ENCODE assay signal across 9 cellular contexts in the genomic region with DNA sequence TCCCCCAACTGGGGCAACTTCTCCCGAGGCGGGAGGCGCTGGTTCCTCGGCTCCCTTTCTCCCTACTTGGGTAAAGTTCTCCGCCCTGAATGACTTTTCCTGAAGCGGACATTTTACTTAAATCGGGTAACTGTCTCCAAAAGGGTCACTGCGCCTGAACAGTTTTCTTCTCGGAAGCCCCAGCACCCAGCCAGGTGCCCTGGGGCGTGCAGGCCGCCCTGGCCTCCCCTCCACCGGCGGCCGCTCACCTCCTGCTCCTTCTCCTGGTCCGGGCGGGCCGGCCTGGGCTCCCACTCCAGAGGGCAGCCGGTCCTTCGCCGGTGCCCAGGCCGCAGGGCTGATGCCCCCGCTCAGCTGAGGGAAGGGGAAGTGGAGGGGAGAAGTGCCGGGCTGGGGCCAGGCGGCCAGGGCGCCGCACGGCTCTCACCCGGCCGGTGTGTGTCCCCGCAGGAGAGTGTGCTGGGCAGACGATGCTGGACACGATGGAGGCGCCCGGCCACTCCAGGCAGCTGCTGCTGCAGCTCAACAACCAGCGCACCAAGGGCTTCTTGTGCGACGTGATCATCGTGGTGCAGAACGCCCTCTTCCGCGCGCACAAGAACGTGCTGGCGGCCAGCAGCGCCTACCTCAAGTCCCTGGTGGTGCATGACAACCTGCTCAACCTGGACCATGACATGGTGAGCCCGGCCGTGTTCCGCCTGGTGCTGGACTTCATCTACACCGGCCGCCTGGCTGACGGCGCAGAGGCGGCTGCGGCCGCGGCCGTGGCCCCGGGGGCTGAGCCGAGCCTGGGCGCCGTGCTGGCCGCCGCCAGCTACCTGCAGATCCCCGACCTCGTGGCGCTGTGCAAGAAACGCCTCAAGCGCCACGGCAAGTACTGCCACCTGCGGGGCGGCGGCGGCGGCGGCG. TPM values are rescaled to one million over a fixed set of nuclear protein-coding genes. Genes with fewer than 3 reads are reported as not detected.
DNase-seq lines count a peak whose midpoint lies in the region; ATAC-seq and TF ChIP-seq lines count a peak whose summit lies in the region.
"Had no signal": no experiment of that assay in that cellular context is flagged by ENCODE, and none has a peak within 500 bp of the region (broad histone marks: within the 10 kb centered on the region; RNA-seq: fewer than 3 reads in every experiment).

No MANE protein-coding gene starts in this region.

- peak overlapping the region; percentile 61 for H3K27ac Mint-ChIP-seq in CD4-positive, alpha-beta T cell
- H3K27ac Mint-ChIP-seq in chondrocyte (ENCODE audit: unreplicated experiment) = no peak overlapping the region

- H3K36me3 Mint-ChIP-seq in CD4-positive, alpha-beta T cell (ENCODE audit: low read depth) = peaks cover 15% of the 10 kb centered on the region
- H3K36me3 Mint-ChIP-seq in chondrocyte (ENCODE audit: low read depth) = peaks cover 2% of the 10 kb centered on the region

- H4K20me1 ChIP-seq in OCI-LY3 (ENCODE audit: insufficient read depth, low read length) = no peaks in the 10 kb centered on the region

- peak overlapping the region; percentile 77 for H3K4me2 ChIP-seq in OCI-LY3 (ENCODE audit: low read length)

- no peak overlapping the region for H3K9ac ChIP-seq in OCI-LY3 (ENCODE audit: low read length)

- no peaks in the 10 kb centered on the region for H3K9me3 Mint-ChIP-seq in CD4-positive, alpha-beta T cell
- H3K9me3 Mint-ChIP-seq in chondrocyte (ENCODE audit: low read depth) = no peaks in the 10 kb centered on the region

- no peak overlapping the region for H2AFZ ChIP-seq in OCI-LY3 (ENCODE audit: low read depth, low read length)

- TF ChIP-seq CTCF in CD4-positive, alpha-beta T cell (IDR thresholded peaks at IDR 0.05) = peak; percentile 35
- no peak for TF ChIP-seq CTCF in OCI-LY3 (IDR thresholded peaks at IDR 0.05; ENCODE audit: low read depth, low read length)
- peak; percentile 9 for TF ChIP-seq CTCF in chondrocyte (IDR thresholded peaks at IDR 0.05)

- H3K27me3 ChIP-seq in CD4-positive, alpha-beta T cell (ENCODE audit: control insufficient read depth, insufficient read depth, low read length) = peaks cover 6% of the 10 kb centered on the region
- no peaks in the 10 kb centered on the region for H3K27me3 ChIP-seq in OCI-LY3 (ENCODE audit: low read depth, low read length)
- peaks cover 6% of the 10 kb centered on the region for H3K27me3 ChIP-seq in muscle layer of duodenum (ENCODE audit: low read depth, low read length)
- no peaks in the 10 kb centered on the region for H3K27me3 ChIP-seq in MG63

- H3K27me3 Mint-ChIP-seq in CD4-positive, alpha-beta T cell = peaks cover 25% of the 10 kb centered on the region
- H3K27me3 Mint-ChIP-seq in chondrocyte (ENCODE audit: low read depth) = no peaks in the 10 kb centered on the region

- intact Hi-C loops in CD4-positive, alpha-beta T cell (cut with DNase I, micrococcal nuclease) = loop anchor here in 1 of 2 experiments (5.0 to 10.0 kb wide), 3 partner anchors 98 to 211 kb away; no protein-coding TSS in a partner anchor

- peaks cover 45% of the 10 kb centered on the region for H3K4me1 Mint-ChIP-seq in CD4-positive, alpha-beta T cell (ENCODE audit: low read depth)
- H3K4me1 Mint-ChIP-seq in chondrocyte (ENCODE audit: low read depth) = peaks cover 17% of the 10 kb centered on the region

- H3K4me1 ChIP-seq in OCI-LY3 (ENCODE audit: low read length) = peaks cover 9% of the 10 kb centered on the region; the same call in 1 of the 2 replicates
- peaks cover 0 to 65% of the 10 kb centered on the region in 2 donors for H3K4me1 ChIP-seq in muscle layer of duodenum (ENCODE audit: control insufficient read depth in 1 of 2, insufficient read depth in 2 of 2, low read length in 2 of 2)

- peak; percentile 22 for ATAC-seq in CD4-positive, alpha-beta T cell (ENCODE audit: poor library complexity)
- ATAC-seq in GM19463 (IDR thresholded peaks at IDR 0.05; ENCODE audit: unreplicated experiment) (no peak), HG02759 (IDR thresholded peaks at IDR 0.05; ENCODE audit: unreplicated experiment) (no peak)
- ATAC-seq: body of pancreas had no signal

- H3K36me3 ChIP-seq in OCI-LY3 (replicated peaks; ENCODE audit: low read depth, low read length) (no peaks in the 10 kb centered on the region), muscle layer of duodenum (ENCODE audit: control insufficient read depth in 1 of 2, insufficient read depth in 2 of 2, low read length in 2 of 2) (peaks cover 3 to 5% of the 10 kb centered on the region in 2 donors), MG63 (no peaks in the 10 kb centered on the region)

- no peaks in the 10 kb centered on the region for H3K79me2 ChIP-seq in OCI-LY3 (ENCODE audit: low read length)

- H3K9me3 ChIP-seq in CD4-positive, alpha-beta T cell (ENCODE audit: control insufficient read depth, low read length) = no peaks in the 10 kb centered on the region
- H3K9me3 ChIP-seq in OCI-LY3 (ENCODE audit: insufficient read depth, low read length) (no peaks in the 10 kb centered on the region), muscle layer of duodenum (ENCODE audit: control insufficient read depth in 1 of 2, low read length in 2 of 2) (no peaks in the 10 kb centered on the region), MG63 (no peaks in the 10 kb centered on the region)
- H3K9me3 ChIP-seq: body of pancreas had no signal

- POLR2A ChIA-PET in CD4-positive, alpha-beta T cell (lab: Charles Lee) = interaction anchor here (0.6 to 4.9 kb wide), 15 partner anchors 25 to 388 kb away, joined by 3 to 61 read pairs (median 5); a partner anchor contains a TSS

- peak overlapping the region; percentile 77 for H3K4me3 Mint-ChIP-seq in CD4-positive, alpha-beta T cell
- H3K4me3 Mint-ChIP-seq in chondrocyte (ENCODE audit: unreplicated experiment) = peak overlapping the region; percentile 63

- peak overlapping the region; percentile 84 for H3K4me3 ChIP-seq in OCI-LY3 (ENCODE audit: low read length)
- peak overlapping the region; percentile 46 to 68 for H3K4me3 ChIP-seq in muscle layer of duodenum (ENCODE audit: low read depth in 1 of 2, low read length in 2 of 2)
- H3K4me3 ChIP-seq in MG63 = no peak overlapping the region
- H3K4me3 ChIP-seq: body of pancreas had no signal

- no peak overlapping the region for H3K27ac ChIP-seq in CD4-positive, alpha-beta T cell (ENCODE audit: low read depth, low read length)
- H3K27ac ChIP-seq in OCI-LY3 (ENCODE audit: low read length) (no peak overlapping the region), muscle layer of duodenum (ENCODE audit: low read length) (peak overlapping the region; percentile 51)

- CTCF ChIA-PET in CD4-positive, alpha-beta T cell (lab: Charles Lee) = interaction anchor here (1.0 to 7.3 kb wide), 12 partner anchors 13 to 280 kb away, joined by 3 to 83 read pairs (median 4); a partner anchor contains a TSS

- DNase-seq in CD4-positive, alpha-beta T cell = peak; percentile 36 to 62 (median 46)
- no peak for DNase-seq in chondrocyte (ENCODE audit: low spot score)
- no peak for DNase-seq in SKM-1 (lab: John Stamatoyannopoulos, UW; ENCODE audit: unreplicated experiment)
- no peak for DNase-seq in MG63

RNA-seq across cellular contexts. Expression of a gene that starts 1.6 kb away (rescaled TPM):
- 1 to 10 TPM; 2.4 to 3.0 TPM for total RNA-seq in CD4-positive, alpha-beta T cell
- total RNA-seq in chondrocyte = 3.3 to 9.0 TPM (median 8.8 TPM) in 3 replicates
- 0.89 and 1.1 TPM in 2 replicates for total RNA-seq in MG63 (2014; rRNA removed; shearing (Covaris generic); ENCODE audit: low replicate concordance)

RNA-seq across cellular contexts. Expression of a gene that starts 14.7 kb away (rescaled TPM):
- total RNA-seq in CD4-positive, alpha-beta T cell = 10 to 100 TPM; 34.4 to 35.1 TPM
- total RNA-seq in chondrocyte = 26.6 to 30.2 TPM (median 30.1 TPM) in 3 replicates
- total RNA-seq in MG63 (2014; rRNA removed; shearing (Covaris generic); ENCODE audit: low replicate concordance) = 36.6 and 51.8 TPM in 2 replicates

RNA-seq across cellular contexts. Expression of a gene that starts 26.5 kb away (rescaled TPM):
- 100 to 1,000 TPM in 1 of 2 experiments, 10 to 100 TPM in 1; 96.4 to 101 TPM for total RNA-seq in CD4-positive, alpha-beta T cell
- total RNA-seq in chondrocyte = 29.4 to 43.1 TPM (median 31.3 TPM) in 3 replicates
- total RNA-seq in MG63 (2014; rRNA removed; shearing (Covaris generic); ENCODE audit: low replicate concordance) = 14.2 and 18.4 TPM in 2 replicates

RNA-seq across cellular contexts. Expression of a gene that starts 31.3 kb away (rescaled TPM):
- under 1 TPM; 0.06 to 0.11 TPM for total RNA-seq in CD4-positive, alpha-beta T cell
- 0.47 to 0.95 TPM (median 0.68 TPM) in 3 replicates for total RNA-seq in chondrocyte
- total RNA-seq in MG63 (2014; rRNA removed; shearing (Covaris generic); ENCODE audit: low replicate concordance) = 4.9 and 8.9 TPM in 2 replicates

Comparison
In these comparisons a context has a peak if more than half of its experiments do, and no peak if none do; other contexts are left out.
1. DNase-seq: peak in CD4-positive, alpha-beta T cell (10 of 10); none in chondrocyte (single experiment), SKM-1 (single experiment) and MG63 (single experiment).